In the genomic region with DNA sequence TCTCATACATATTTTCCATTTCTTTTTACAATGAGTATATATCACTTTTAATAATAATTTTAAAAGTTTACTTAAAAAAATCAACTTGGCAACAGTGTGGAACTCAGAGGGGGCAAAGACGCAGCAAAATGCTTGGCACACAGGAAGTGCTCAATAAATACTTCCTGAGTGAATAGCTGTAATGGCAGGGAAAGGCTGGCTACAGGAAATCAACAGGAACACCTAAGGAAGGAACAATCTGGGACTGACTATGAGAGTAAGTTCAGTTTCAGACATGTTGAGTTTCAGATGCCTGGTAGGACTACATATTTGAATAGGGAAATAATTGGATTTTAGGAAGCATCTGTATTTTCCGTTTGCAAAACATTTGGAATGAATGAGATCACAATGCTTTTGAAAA, we compare ENCODE assay signal across 14 cellular contexts.
DNase-seq lines count a peak whose midpoint lies in the region; FAIRE-seq and TF ChIP-seq lines count a peak whose summit lies in the region.
"Had no signal": no experiment of that assay in that cellular context is flagged by ENCODE, and none has a peak within 500 bp of the region (broad histone marks: within the 10 kb centered on the region; RNA-seq: fewer than 3 reads in every experiment).

No MANE protein-coding gene starts in this region.

- H3K4me1 Mint-ChIP-seq in nephron progenitor cell, result no peaks in the 10 kb centered on the region
- no peaks in the 10 kb centered on the region for H3K4me1 Mint-ChIP-seq in activated T-helper 1 cell treated with anti-CD3 and anti-CD28 coated beads, Interleukin-12 subunit alpha, Interleukin-12 subunit beta, Interleukin-2, Interleukin-4 antibody, amounts not matched to agents 30 ng/mL and 10 ng/mL and 1 ng/mL, durations not matched to agents 14 hours and 24 hours and 36 hours (ENCODE audit: low read depth)

- CTCF ChIA-PET in A673 (lab: Charles Lee), result no interaction called here
- CTCF ChIA-PET in endothelial cell of umbilical vein (lab: Charles Lee), result interaction anchor here (1.2 kb wide), 1 partner anchor 9 kb away, joined by 3 read pairs; no protein-coding TSS in a partner anchor

- H3K4me1 ChIP-seq in A673 (ENCODE audit: insufficient read depth, low read length, poor library complexity, severe bottlenecking) (peaks cover 15% of the 10 kb centered on the region), endothelial cell of umbilical vein (ENCODE audit: control insufficient read depth, extremely low read depth, insufficient read depth, low read length) (peaks cover 11% of the 10 kb centered on the region)

- H3K27ac ChIP-seq in A673 (ENCODE audit: low read depth, low read length, poor library complexity, severe bottlenecking) (peak overlapping the region; percentile 48), SK-N-MC (peak overlapping the region; percentile 84), endothelial cell of umbilical vein (ENCODE audit: insufficient read depth, low read depth, low read length) (no peak overlapping the region)

- H3K4me3 Mint-ChIP-seq in nephron progenitor cell, result no peak overlapping the region
- H3K4me3 Mint-ChIP-seq in activated T-helper 1 cell treated with anti-CD3 and anti-CD28 coated beads, Interleukin-12 subunit alpha, Interleukin-12 subunit beta, Interleukin-2, Interleukin-4 antibody, amounts not matched to agents 30 ng/mL and 10 ng/mL and 1 ng/mL, durations not matched to agents 14 hours and 24 hours and 36 hours, result no peak overlapping the region
- H3K4me3 Mint-ChIP-seq: B cell; CD4-positive, alpha-beta T cell; HFFc6 had no signal

- peaks cover 5% of the 10 kb centered on the region for H3K36me3 Mint-ChIP-seq in nephron progenitor cell (ENCODE audit: low read depth)
- H3K36me3 Mint-ChIP-seq in activated T-helper 1 cell treated with anti-CD3 and anti-CD28 coated beads, Interleukin-12 subunit alpha, Interleukin-12 subunit beta, Interleukin-2, Interleukin-4 antibody, amounts not matched to agents 30 ng/mL and 10 ng/mL and 1 ng/mL, durations not matched to agents 14 hours and 24 hours and 36 hours (ENCODE audit: low read depth), result peaks cover 16% of the 10 kb centered on the region

- POLR2A ChIA-PET in A673 (lab: Charles Lee; ENCODE audit: low non-redundant PET), result no interaction called here
- POLR2A ChIA-PET in endothelial cell of umbilical vein (lab: Charles Lee), result no interaction called here

- no peaks in the 10 kb centered on the region for H3K27me3 Mint-ChIP-seq in nephron progenitor cell (ENCODE audit: low read depth, poor library complexity)
- no peaks in the 10 kb centered on the region for H3K27me3 Mint-ChIP-seq in activated T-helper 1 cell treated with anti-CD3 and anti-CD28 coated beads, Interleukin-12 subunit alpha, Interleukin-12 subunit beta, Interleukin-2, Interleukin-4 antibody, amounts not matched to agents 30 ng/mL and 10 ng/mL and 1 ng/mL, durations not matched to agents 14 hours and 24 hours and 36 hours (ENCODE audit: insufficient read depth)
- H3K27me3 Mint-ChIP-seq: B cell; CD4-positive, alpha-beta T cell had no signal

- H4K20me1 ChIP-seq in endothelial cell of umbilical vein (replicated peaks; ENCODE audit: control insufficient read depth, extremely low read depth, insufficient read depth, low read length), result no peaks in the 10 kb centered on the region

- H3K9ac ChIP-seq in SK-N-MC (ENCODE audit: insufficient read length) (no peak overlapping the region), endothelial cell of umbilical vein (replicated peaks; ENCODE audit: extremely low read depth, insufficient read depth, low read length) (no peak overlapping the region)

- no peaks in the 10 kb centered on the region for H3K79me2 ChIP-seq in endothelial cell of umbilical vein (ENCODE audit: control insufficient read depth, insufficient read depth, low read length)

- BruUV-seq in A673 (replicated peaks; lab: Mats Ljungman, UMichigan) (no TSS peak), endothelial cell of umbilical vein (replicated peaks; lab: Mats Ljungman, UMichigan) (no TSS peak)

- peak; percentile 82 for DNase-seq in A673 (ENCODE audit: low spot score)
- DNase-seq in SK-N-MC (ENCODE audit: low read depth, low spot score), result peak; percentile 22
- DNase-seq in endothelial cell of umbilical vein (ENCODE audit: low read depth, low spot score), result peak; percentile 30
- no peak for DNase-seq in nephron progenitor cell
- DNase-seq in posterior vena cava (ENCODE audit: low spot score), result no peak
- no peak for DNase-seq in activated T-helper 1 cell treated with anti-CD3 and anti-CD28 coated beads, Interleukin-12 subunit alpha, Interleukin-12 subunit beta, Interleukin-2, Interleukin-4 antibody, amounts not matched to agents 30 ng/mL and 10 ng/mL and 1 ng/mL, durations not matched to agents 14 hours and 24 hours and 36 hours (ENCODE audit: low spot score)
- DNase-seq in NCI-H187 treated with DMSO at 0.1 percent for 48 hours (lab: John Stamatoyannopoulos, UW), result no peak
- DNase-seq: C1 segment of cervical spinal cord; Calu3; CD4-positive, alpha-beta T cell; DMS 273 treated with DMSO at 0.1 percent for 48 hours; HCEC 1CT; HFFc6 had no signal

- no peaks in the 10 kb centered on the region for H3K9me1 ChIP-seq in endothelial cell of umbilical vein (replicated peaks; ENCODE audit: control insufficient read depth, extremely low read depth, insufficient read depth, low read length)

- H3K27me3 ChIP-seq in A673 (replicated peaks; ENCODE audit: insufficient read depth, low read depth, low read length, poor library complexity) (no peaks in the 10 kb centered on the region), endothelial cell of umbilical vein (ENCODE audit: control insufficient read depth in 2 of 2, insufficient read depth in 2 of 2, low read length in 2 of 2) (no peaks in the 10 kb centered on the region)

- H3K9me3 Mint-ChIP-seq in nephron progenitor cell, result no peaks in the 10 kb centered on the region
- H3K9me3 Mint-ChIP-seq in activated T-helper 1 cell treated with anti-CD3 and anti-CD28 coated beads, Interleukin-12 subunit alpha, Interleukin-12 subunit beta, Interleukin-2, Interleukin-4 antibody, amounts not matched to agents 30 ng/mL and 10 ng/mL and 1 ng/mL, durations not matched to agents 14 hours and 24 hours and 36 hours, result no peaks in the 10 kb centered on the region
- H3K9me3 Mint-ChIP-seq: CD4-positive, alpha-beta T cell; HFFc6 had no signal

- intact Hi-C loops in A673 (cut with micrococcal nuclease; ENCODE audit: unreplicated experiment) (no loop called here), endothelial cell of umbilical vein (cut with micrococcal nuclease) (no loop called here), posterior vena cava (cut with DNase I) (no loop called here)
- intact Hi-C loops in activated T-helper 1 cell treated with anti-CD3 and anti-CD28 coated beads, Interleukin-12 subunit alpha, Interleukin-12 subunit beta, Interleukin-2, Interleukin-4 antibody, amounts not matched to agents 30 ng/mL and 10 ng/mL and 1 ng/mL, durations not matched to agents 14 hours and 24 hours and 36 hours (cut with micrococcal nuclease), result no loop called here

- peak overlapping the region; percentile 59 for H2AFZ ChIP-seq in endothelial cell of umbilical vein (ENCODE audit: low read depth, low read length)

- TF ChIP-seq CTCF in A673 (conservative IDR thresholded peaks at IDR 0.05; ENCODE audit: low read depth, low read length) (no peak), endothelial cell of umbilical vein (IDR thresholded peaks at IDR 0.05; ENCODE audit: extremely low read depth in 1 of 2, insufficient read depth in 1 of 2, low read depth in 1 of 2, low read length in 2 of 2) (no peak), nephron progenitor cell (IDR thresholded peaks at IDR 0.05) (no peak)

- TF ChIP-seq POLR2A in endothelial cell of umbilical vein (IDR thresholded peaks at IDR 0.05; ENCODE audit: low read depth, low read length), result no peak

- peak overlapping the region; percentile 65 for H3K4me2 ChIP-seq in endothelial cell of umbilical vein (ENCODE audit: insufficient read depth, low read length)

- H3K27ac Mint-ChIP-seq in nephron progenitor cell, result peak overlapping the region; percentile 34
- H3K27ac Mint-ChIP-seq in activated T-helper 1 cell treated with anti-CD3 and anti-CD28 coated beads, Interleukin-12 subunit alpha, Interleukin-12 subunit beta, Interleukin-2, Interleukin-4 antibody, amounts not matched to agents 30 ng/mL and 10 ng/mL and 1 ng/mL, durations not matched to agents 14 hours and 24 hours and 36 hours, result no peak overlapping the region
- H3K27ac Mint-ChIP-seq: B cell; CD4-positive, alpha-beta T cell; HFFc6 had no signal

- H3K36me3 ChIP-seq in A673 (ENCODE audit: insufficient read depth, low read length, poor library complexity, severe bottlenecking) (peaks cover 4% of the 10 kb centered on the region), SK-N-MC (ENCODE audit: insufficient read depth, low read length) (no peaks in the 10 kb centered on the region; the same call in 1 of the 2 replicates), endothelial cell of umbilical vein (ENCODE audit: control insufficient read depth in 2 of 2, extremely low read depth in 1 of 2, insufficient read depth in 2 of 2, low read length in 2 of 2) (no peaks in the 10 kb centered on the region)

- H3K9me3 ChIP-seq in A673 (ENCODE audit: low read depth, low read length, poor library complexity, severe bottlenecking), result no peaks in the 10 kb centered on the region
- H3K9me3 ChIP-seq in SK-N-MC (ENCODE audit: low read depth, low read length), result no peaks in the 10 kb centered on the region
- no peaks in the 10 kb centered on the region for H3K9me3 ChIP-seq in endothelial cell of umbilical vein (replicated peaks; ENCODE audit: control insufficient read depth, insufficient read depth, low read length)

- dilution Hi-C loops in endothelial cell of umbilical vein (cut with MboI; ENCODE audit: extremely low pct_ligation_motif_present, low sequenced_read_pairs), result no loop called here

- FAIRE-seq in endothelial cell of umbilical vein (lab: Jason Lieb, UNC), result no peak

- H3K4me3 ChIP-seq in A673 (ENCODE audit: low read depth, low read length, poor library complexity, severe bottlenecking) (no peak overlapping the region), SK-N-MC (peak overlapping the region; percentile 28; the same call in 1 of the 2 replicates), endothelial cell of umbilical vein (replicated peaks in 1 of 3; ENCODE audit: insufficient read depth in 1 of 3, low read depth in 1 of 3, low read length in 3 of 3) (no peak overlapping the region)

TF ChIP-seq in endothelial cell of umbilical vein, 7 proteins besides CTCF, POLR2A, EP300 and RAD21 (continues in another document):
- TF ChIP-seq, protein P1, sequence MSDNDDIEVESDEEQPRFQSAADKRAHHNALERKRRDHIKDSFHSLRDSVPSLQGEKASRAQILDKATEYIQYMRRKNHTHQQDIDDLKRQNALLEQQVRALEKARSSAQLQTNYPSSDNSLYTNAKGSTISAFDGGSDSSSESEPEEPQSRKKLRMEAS (IDR thresholded peaks at IDR 0.05; ENCODE audit: insufficient read depth, insufficient read length), result no peak
- TF ChIP-seq POLR2AphosphoS5 (IDR thresholded peaks at IDR 0.05; ENCODE audit: insufficient read depth, low read depth, low read length) (no peak), FOS (IDR thresholded peaks at IDR 0.05; ENCODE audit: borderline replicate concordance, insufficient read depth, low read length) (no peak), GATA2 (IDR thresholded peaks at IDR 0.05; ENCODE audit: insufficient read depth, insufficient read length, low read depth, low read length) (no peak), JUN (IDR thresholded peaks at IDR 0.05; ENCODE audit: borderline replicate concordance, insufficient read depth, insufficient read length, low read depth) (no peak)

Comparison
In these comparisons a context has a peak if more than half of its experiments do, and no peak if none do; other contexts are left out.
1. DNase-seq: peak in A673 (single experiment), SK-N-MC (single experiment) and endothelial cell of umbilical vein (single experiment); none in nephron progenitor cell (single experiment), posterior vena cava (single experiment), activated T-helper 1 cell treated with anti-CD3 and anti-CD28 coated beads, Interleukin-12 subunit alpha, Interleukin-12 subunit beta, Interleukin-2, Interleukin-4 antibody, amounts not matched to agents 30 ng/mL and 10 ng/mL and 1 ng/mL, durations not matched to agents 14 hours and 24 hours and 36 hours (single experiment) and NCI-H187 treated with DMSO at 0.1 percent for 48 hours (single experiment).